ENCODE assay signal across 8 cellular contexts in genomic region chr9:21326526-21327139, GRCh38. TPM values are rescaled to one million over a fixed set of nuclear protein-coding genes. Genes with fewer than 3 reads are reported as not detected.
DNase-seq lines count a peak whose midpoint lies in the region; ATAC-seq and TF ChIP-seq lines count a peak whose summit lies in the region.

No MANE protein-coding gene starts in this region.

- peaks cover 0 to 30% of the 10 kb centered on the region in 2 donors for H3K36me3 ChIP-seq in gastroesophageal sphincter
- H3K36me3 ChIP-seq in sigmoid colon, result peaks cover 0 to 24% (median 5%) of the 10 kb centered on the region in 4 donors

- DNase-seq in activated CD8-positive, alpha-beta memory T cell treated with anti-CD3 and anti-CD28 coated beads, Interleukin-2, amount 10 ng/mL, durations not matched to agents 7 days and 5 days, result no peak
- DNase-seq in activated CD8-positive, alpha-beta memory T cell treated with anti-CD3 and anti-CD28 coated beads for 24 hours, result no peak
- no peak for DNase-seq in LNCaP clone FGC (ENCODE audit: low read depth)
- DNase-seq in SW480 (ENCODE audit: low spot score), result peak; percentile 60
- no peak for DNase-seq in sigmoid colon
- no peak for DNase-seq in islet precursor cell

- H3K4me1 ChIP-seq in gastroesophageal sphincter, result peaks cover 14 to 64% (median 19%) of the 10 kb centered on the region in 3 donors
- H3K4me1 ChIP-seq in sigmoid colon, result peaks cover 0 to 62% (median 35%) of the 10 kb centered on the region in 4 donors

- no peaks in the 10 kb centered on the region for H3K27me3 Mint-ChIP-seq in activated CD8-positive, alpha-beta memory T cell treated with anti-CD3 and anti-CD28 coated beads, Interleukin-2, amount 10 ng/mL, durations not matched to agents 7 days and 5 days

- no peak for TF ChIP-seq EP300 in gastroesophageal sphincter (IDR thresholded peaks at IDR 0.05)
- no peak for TF ChIP-seq EP300 in sigmoid colon (IDR thresholded peaks at IDR 0.05)

- H3K4me1 Mint-ChIP-seq in activated CD8-positive, alpha-beta memory T cell treated with anti-CD3 and anti-CD28 coated beads, Interleukin-2, amount 10 ng/mL, durations not matched to agents 7 days and 5 days, result peaks cover 33% of the 10 kb centered on the region

- no peak overlapping the region for H3K4me3 Mint-ChIP-seq in activated CD8-positive, alpha-beta memory T cell treated with anti-CD3 and anti-CD28 coated beads, Interleukin-2, amount 10 ng/mL, durations not matched to agents 7 days and 5 days

- H3K9me3 Mint-ChIP-seq in activated CD8-positive, alpha-beta memory T cell treated with anti-CD3 and anti-CD28 coated beads, Interleukin-2, amount 10 ng/mL, durations not matched to agents 7 days and 5 days (ENCODE audit: low read depth), result no peaks in the 10 kb centered on the region

- TF ChIP-seq POLR2A in gastroesophageal sphincter (IDR thresholded peaks at IDR 0.05), result no peak
- TF ChIP-seq POLR2A in sigmoid colon (IDR thresholded peaks at IDR 0.05), result no peak

- intact Hi-C loops in sigmoid colon (cut with DNase I), result loop anchor here (1.0 to 5.0 kb wide), 4 partner anchors 8 to 461 kb away; no protein-coding TSS in a partner anchor

- no peak overlapping the region for H3K27ac ChIP-seq in gastroesophageal sphincter
- H3K27ac ChIP-seq in sigmoid colon, result no peak overlapping the region

- CTCF ChIA-PET in activated CD8-positive, alpha-beta memory T cell treated with anti-CD3 and anti-CD28 coated beads, Interleukin-2, amount 10 ng/mL, durations not matched to agents 7 days and 5 days (lab: Charles Lee), result interaction anchor here (0.8 to 2.4 kb wide), 19 partner anchors 8 to 169 kb away, joined by 3 to 31 read pairs (median 4); partner anchors contain the start of gene KLHL9

- peak; percentile 61 for TF ChIP-seq CTCF in LNCaP clone FGC (IDR thresholded peaks at IDR 0.05; ENCODE audit: control insufficient read depth, extremely low read depth, insufficient read depth)
- TF ChIP-seq CTCF in gastroesophageal sphincter (IDR thresholded peaks at IDR 0.05), result peak; percentile 37 to 71 (median 57)
- peak; percentile 28 to 59 (median 34) for TF ChIP-seq CTCF in sigmoid colon (IDR thresholded peaks at IDR 0.05)

- peak; percentile 89 for ATAC-seq in activated CD8-positive, alpha-beta memory T cell treated with anti-CD3 and anti-CD28 coated beads, Interleukin-2, amount 10 ng/mL, durations not matched to agents 7 days and 5 days
- peak; percentile 71 for ATAC-seq in GM21825 (IDR thresholded peaks at IDR 0.05; ENCODE audit: unreplicated experiment)
- no peak for ATAC-seq in gastroesophageal sphincter

- H3K9me3 ChIP-seq in gastroesophageal sphincter (no peaks in the 10 kb centered on the region), sigmoid colon (no peaks in the 10 kb centered on the region)

- peaks cover 37% of the 10 kb centered on the region for H3K36me3 Mint-ChIP-seq in activated CD8-positive, alpha-beta memory T cell treated with anti-CD3 and anti-CD28 coated beads, Interleukin-2, amount 10 ng/mL, durations not matched to agents 7 days and 5 days

- 23 to 31% methylated on average over 2 of the region's 2 CpGs for WGBS in gastroesophageal sphincter (ENCODE audit: low coverage in 1 of 2), 2 donors
- WGBS in sigmoid colon, 2 donors, result 36 to 38% methylated on average over 2 of the region's 2 CpGs

- H3K27ac Mint-ChIP-seq in activated CD8-positive, alpha-beta memory T cell treated with anti-CD3 and anti-CD28 coated beads, Interleukin-2, amount 10 ng/mL, durations not matched to agents 7 days and 5 days, result no peak overlapping the region

- H3K27me3 ChIP-seq in gastroesophageal sphincter, result no peaks in the 10 kb centered on the region
- H3K27me3 ChIP-seq in sigmoid colon, result no peaks in the 10 kb centered on the region

- H3K4me3 ChIP-seq in LNCaP clone FGC (ENCODE audit: low read depth, low read length) (no peak overlapping the region), gastroesophageal sphincter (no peak overlapping the region), sigmoid colon (no peak overlapping the region)

RNA-seq across cellular contexts. Expression of gene KLHL9, which starts 8.6 kb away (rescaled TPM):
- total RNA-seq in activated CD8-positive, alpha-beta memory T cell treated with anti-CD3 and anti-CD28 coated beads, Interleukin-2, amount 10 ng/mL, durations not matched to agents 7 days and 5 days, result 10 to 100 TPM; 15.4 to 21.2 TPM
- 10 to 100 TPM; 20.5 to 32.1 (median 24.4) TPM for total RNA-seq in gastroesophageal sphincter
- total RNA-seq in sigmoid colon, result 10 to 100 TPM; 17.2 to 26.4 (median 22.0) TPM
- polyA plus RNA-seq in sigmoid colon, result 1 to 10 TPM; 8.4 to 9.8 (median 8.8) TPM

RNA-seq across cellular contexts. Expression of gene IFNA5, which starts 21.5 kb away (rescaled TPM):
- not detected for total RNA-seq in activated CD8-positive, alpha-beta memory T cell treated with anti-CD3 and anti-CD28 coated beads, Interleukin-2, amount 10 ng/mL, durations not matched to agents 7 days and 5 days
- not detected for total RNA-seq in gastroesophageal sphincter
- not detected for total RNA-seq in sigmoid colon
- polyA plus RNA-seq in sigmoid colon, result not detected

RNA-seq across cellular contexts. Expression of gene IFNA6, which starts 24.1 kb away (rescaled TPM):
- total RNA-seq in activated CD8-positive, alpha-beta memory T cell treated with anti-CD3 and anti-CD28 coated beads, Interleukin-2, amount 10 ng/mL, durations not matched to agents 7 days and 5 days, result not detected
- not detected for total RNA-seq in gastroesophageal sphincter
- total RNA-seq in sigmoid colon, result not detected
- polyA plus RNA-seq in sigmoid colon, result not detected

RNA-seq across cellular contexts. Expression of gene IFNA13, which starts 41.2 kb away (rescaled TPM):
- total RNA-seq in activated CD8-positive, alpha-beta memory T cell treated with anti-CD3 and anti-CD28 coated beads, Interleukin-2, amount 10 ng/mL, durations not matched to agents 7 days and 5 days, result not detected
- total RNA-seq in gastroesophageal sphincter (not detected), sigmoid colon (not detected)
- not detected for polyA plus RNA-seq in sigmoid colon

RNA-seq across cellular contexts. Expression of gene IFNA2, which starts 58.6 kb away (rescaled TPM):
- total RNA-seq in activated CD8-positive, alpha-beta memory T cell treated with anti-CD3 and anti-CD28 coated beads, Interleukin-2, amount 10 ng/mL, durations not matched to agents 7 days and 5 days, result not detected
- total RNA-seq in gastroesophageal sphincter (not detected), sigmoid colon (under 1 TPM in 1 of 4 donors, not detected in 3; 0.33 TPM)
- under 1 TPM in 1 of 3 donors, not detected in 2; 0.06 TPM for polyA plus RNA-seq in sigmoid colon
